12 cellular contexts compared by ENCODE assay signal in genomic region chr4:165874799-165875371, GRCh38. TPM values are rescaled to one million over a fixed set of nuclear protein-coding genes. Genes with fewer than 3 reads are reported as not detected.
A peak's percentile ranks its signal among the peaks of the same experiment; 100 is the strongest.
DNase-seq lines count a peak whose midpoint lies in the region; ATAC-seq and TF ChIP-seq lines count a peak whose summit lies in the region.
"Had no signal": no experiment of that assay in that cellular context is flagged by ENCODE, and none has a peak within 500 bp of the region (broad histone marks: within the 10 kb centered on the region; RNA-seq: fewer than 3 reads in every experiment).

No MANE protein-coding gene starts in this region.

- no peaks in the 10 kb centered on the region for H3K36me3 ChIP-seq in ES-I3 (ENCODE audit: insufficient read depth, low read length)
- no peaks in the 10 kb centered on the region for H3K36me3 ChIP-seq in right atrium auricular region
- no peaks in the 10 kb centered on the region for H3K36me3 ChIP-seq in rectal smooth muscle tissue (ENCODE audit: control insufficient read depth, insufficient read depth, low read length)

- H3K4me3 Mint-ChIP-seq in WTC11 = peak overlapping the region; percentile 82
- H3K4me3 Mint-ChIP-seq: activated CD4-positive, alpha-beta T cell treated with anti-CD3 and anti-CD28 coated beads for 36 hours; stimulated activated naive B cell treated with anti-CD40 and anti-IgM and Interleukin-4, amounts not matched to agents 10 μg/mL and 1 μg/mL and 100 μg/mL, for 72 hours had no signal

- H3K27ac ChIP-seq in right atrium auricular region = no peak overlapping the region
- H3K27ac ChIP-seq in rectal smooth muscle tissue (ENCODE audit: low read depth, low read length) = peak overlapping the region; percentile 32

- no peaks in the 10 kb centered on the region for H3K27me3 ChIP-seq in right atrium auricular region
- peaks cover 5% of the 10 kb centered on the region for H3K27me3 ChIP-seq in rectal smooth muscle tissue (ENCODE audit: control insufficient read depth, insufficient read depth, low read length)

- DNase-seq in WTC11 (ENCODE audit: low spot score) (peak; percentile 68), right atrium auricular region (ENCODE audit: low spot score) (no peak), GM19240 (ENCODE audit: insufficient read length, low spot score) (no peak), SW 1271 (lab: John Stamatoyannopoulos, UW) (no peak), NOMO-1 treated with dmso at 0.1 percent for 144 hours (lab: John Stamatoyannopoulos, UW; ENCODE audit: unreplicated experiment) (no peak), dedifferentiated amniotic fluid mesenchymal stem cell (ENCODE audit: extremely low spot score) (no peak)
- DNase-seq: activated CD4-positive, alpha-beta T cell treated with anti-CD3 and anti-CD28 coated beads for 36 hours; hippocampal formation; IMR-90; stimulated activated naive B cell treated with anti-CD40 and anti-IgM and Interleukin-4, amounts not matched to agents 10 μg/mL and 1 μg/mL and 100 μg/mL, for 72 hours had no signal

- H3K36me3 Mint-ChIP-seq in WTC11 = no peaks in the 10 kb centered on the region; the same call in 1 of the 2 replicates
- H3K36me3 Mint-ChIP-seq: stimulated activated naive B cell treated with anti-CD40 and anti-IgM and Interleukin-4, amounts not matched to agents 10 μg/mL and 1 μg/mL and 100 μg/mL, for 72 hours had no signal

- H3K9me3 ChIP-seq in ES-I3 (ENCODE audit: control insufficient read depth, insufficient read depth, low read length) (no peaks in the 10 kb centered on the region), right atrium auricular region (no peaks in the 10 kb centered on the region)

- H3K9me3 Mint-ChIP-seq in WTC11 = no peaks in the 10 kb centered on the region

- ATAC-seq in WTC11 = peak; percentile 58
- ATAC-seq: activated CD4-positive, alpha-beta T cell treated with anti-CD3 and anti-CD28 coated beads for 36 hours had no signal

- CTCF ChIA-PET in WTC11 (lab: Charles Lee) = no interaction called here

- peak overlapping the region; percentile 37; the same call in 1 of the 2 replicates for H3K9ac ChIP-seq in ES-I3 (ENCODE audit: low read depth, low read length)
- H3K9ac ChIP-seq in rectal smooth muscle tissue (ENCODE audit: low read length) = no peak overlapping the region

- H3K4me1 Mint-ChIP-seq in WTC11 = peaks cover 29% of the 10 kb centered on the region

- no peak overlapping the region for H3K27ac Mint-ChIP-seq in WTC11
- H3K27ac Mint-ChIP-seq: activated CD4-positive, alpha-beta T cell treated with anti-CD3 and anti-CD28 coated beads for 36 hours; stimulated activated naive B cell treated with anti-CD40 and anti-IgM and Interleukin-4, amounts not matched to agents 10 μg/mL and 1 μg/mL and 100 μg/mL, for 72 hours had no signal

- H3K4me1 ChIP-seq in ES-I3 (ENCODE audit: insufficient read depth, low read length) = no peaks in the 10 kb centered on the region
- H3K4me1 ChIP-seq in right atrium auricular region = peaks cover 0 to 16% of the 10 kb centered on the region in 2 donors
- H3K4me1 ChIP-seq in rectal smooth muscle tissue (ENCODE audit: control insufficient read depth, insufficient read depth, low read length) = peaks cover 4% of the 10 kb centered on the region

- peaks cover 59% of the 10 kb centered on the region for H3K27me3 Mint-ChIP-seq in WTC11 (ENCODE audit: low read depth)

- POLR2A ChIA-PET in WTC11 (lab: Charles Lee) = no interaction called here

- no peak for TF ChIP-seq CTCF in WTC11 (IDR thresholded peaks at IDR 0.05)
- TF ChIP-seq CTCF in right atrium auricular region (IDR thresholded peaks at IDR 0.05) = no peak

- H3K4me3 ChIP-seq in right atrium auricular region (peak overlapping the region; percentile 46 to 55), rectal smooth muscle tissue (ENCODE audit: low read length) (peak overlapping the region; percentile 75)

TF ChIP-seq in WTC11, 78 proteins besides CTCF, POLR2A, EP300 and RAD21 (continues in another document):
- TF ChIP-seq RELA (CRISPR knock-in tag; IDR thresholded peaks at IDR 0.05; ENCODE audit: borderline replicate concordance) = peak; percentile 99
- peak; percentile 100 for TF ChIP-seq TEAD1 (CRISPR knock-in tag; IDR thresholded peaks at IDR 0.05)
- TF ChIP-seq ZNF263 (CRISPR knock-in tag; IDR thresholded peaks at IDR 0.05; ENCODE audit: low read depth) = peak; percentile 77
- TF ChIP-seq, protein P1, sequence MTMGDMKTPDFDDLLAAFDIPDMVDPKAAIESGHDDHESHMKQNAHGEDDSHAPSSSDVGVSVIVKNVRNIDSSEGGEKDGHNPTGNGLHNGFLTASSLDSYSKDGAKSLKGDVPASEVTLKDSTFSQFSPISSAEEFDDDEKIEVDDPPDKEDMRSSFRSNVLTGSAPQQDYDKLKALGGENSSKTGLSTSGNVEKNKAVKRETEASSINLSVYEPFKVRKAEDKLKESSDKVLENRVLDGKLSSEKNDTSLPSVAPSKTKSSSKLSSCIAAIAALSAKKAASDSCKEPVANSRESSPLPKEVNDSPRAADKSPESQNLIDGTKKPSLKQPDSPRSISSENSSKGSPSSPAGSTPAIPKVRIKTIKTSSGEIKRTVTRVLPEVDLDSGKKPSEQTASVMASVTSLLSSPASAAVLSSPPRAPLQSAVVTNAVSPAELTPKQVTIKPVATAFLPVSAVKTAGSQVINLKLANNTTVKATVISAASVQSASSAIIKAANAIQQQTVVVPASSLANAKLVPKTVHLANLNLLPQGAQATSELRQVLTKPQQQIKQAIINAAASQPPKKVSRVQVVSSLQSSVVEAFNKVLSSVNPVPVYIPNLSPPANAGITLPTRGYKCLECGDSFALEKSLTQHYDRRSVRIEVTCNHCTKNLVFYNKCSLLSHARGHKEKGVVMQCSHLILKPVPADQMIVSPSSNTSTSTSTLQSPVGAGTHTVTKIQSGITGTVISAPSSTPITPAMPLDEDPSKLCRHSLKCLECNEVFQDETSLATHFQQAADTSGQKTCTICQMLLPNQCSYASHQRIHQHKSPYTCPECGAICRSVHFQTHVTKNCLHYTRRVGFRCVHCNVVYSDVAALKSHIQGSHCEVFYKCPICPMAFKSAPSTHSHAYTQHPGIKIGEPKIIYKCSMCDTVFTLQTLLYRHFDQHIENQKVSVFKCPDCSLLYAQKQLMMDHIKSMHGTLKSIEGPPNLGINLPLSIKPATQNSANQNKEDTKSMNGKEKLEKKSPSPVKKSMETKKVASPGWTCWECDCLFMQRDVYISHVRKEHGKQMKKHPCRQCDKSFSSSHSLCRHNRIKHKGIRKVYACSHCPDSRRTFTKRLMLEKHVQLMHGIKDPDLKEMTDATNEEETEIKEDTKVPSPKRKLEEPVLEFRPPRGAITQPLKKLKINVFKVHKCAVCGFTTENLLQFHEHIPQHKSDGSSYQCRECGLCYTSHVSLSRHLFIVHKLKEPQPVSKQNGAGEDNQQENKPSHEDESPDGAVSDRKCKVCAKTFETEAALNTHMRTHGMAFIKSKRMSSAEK (CRISPR knock-in tag; IDR thresholded peaks at IDR 0.05; ENCODE audit: borderline replicate concordance) = 0 out of 2 replicates have a peak, but pooled peaks have one; percentile 54
- no peak for TF ChIP-seq ZNF425 (CRISPR knock-in tag; conservative IDR thresholded peaks at IDR 0.05)
- TF ChIP-seq, protein P2, sequence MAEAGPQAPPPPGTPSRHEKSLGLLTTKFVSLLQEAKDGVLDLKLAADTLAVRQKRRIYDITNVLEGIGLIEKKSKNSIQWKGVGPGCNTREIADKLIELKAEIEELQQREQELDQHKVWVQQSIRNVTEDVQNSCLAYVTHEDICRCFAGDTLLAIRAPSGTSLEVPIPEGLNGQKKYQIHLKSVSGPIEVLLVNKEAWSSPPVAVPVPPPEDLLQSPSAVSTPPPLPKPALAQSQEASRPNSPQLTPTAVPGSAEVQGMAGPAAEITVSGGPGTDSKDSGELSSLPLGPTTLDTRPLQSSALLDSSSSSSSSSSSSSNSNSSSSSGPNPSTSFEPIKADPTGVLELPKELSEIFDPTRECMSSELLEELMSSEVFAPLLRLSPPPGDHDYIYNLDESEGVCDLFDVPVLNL (CRISPR knock-in tag; IDR thresholded peaks at IDR 0.05; ENCODE audit: borderline replicate concordance, low read depth) = peak; percentile 82; the same call in 1 of the 2 replicates
- TF ChIP-seq SOX15 (CRISPR knock-in tag; IDR thresholded peaks at IDR 0.05) = no peak
- TF ChIP-seq ESRRA (CRISPR knock-in tag; IDR thresholded peaks at IDR 0.05; ENCODE audit: borderline replicate concordance) = peak; percentile 98
- TF ChIP-seq ZNF396 (CRISPR knock-in tag; IDR thresholded peaks at IDR 0.05; ENCODE audit: borderline replicate concordance) = no peak
- no peak for TF ChIP-seq OVOL2 (CRISPR knock-in tag; IDR thresholded peaks at IDR 0.05; ENCODE audit: borderline replicate concordance)
- TF ChIP-seq ZBTB21 (CRISPR knock-in tag; IDR thresholded peaks at IDR 0.05; ENCODE audit: borderline replicate concordance) = peak; percentile 97
- no peak for TF ChIP-seq RORB (CRISPR knock-in tag; IDR thresholded peaks at IDR 0.05)

RNA-seq across cellular contexts. Expression of gene TLL1, which starts 1.8 kb away (rescaled TPM):
- total RNA-seq in WTC11 (2021) (0.46 to 0.98 TPM (median 0.63 TPM) in 3 replicates), right atrium auricular region (1 to 10 TPM; 1.7 to 4.4 TPM)
- total RNA-seq: activated CD4-positive, alpha-beta T cell treated with anti-CD3 and anti-CD28 coated beads for 36 hours; IMR-90 had no signal
